In the genomic region with DNA sequence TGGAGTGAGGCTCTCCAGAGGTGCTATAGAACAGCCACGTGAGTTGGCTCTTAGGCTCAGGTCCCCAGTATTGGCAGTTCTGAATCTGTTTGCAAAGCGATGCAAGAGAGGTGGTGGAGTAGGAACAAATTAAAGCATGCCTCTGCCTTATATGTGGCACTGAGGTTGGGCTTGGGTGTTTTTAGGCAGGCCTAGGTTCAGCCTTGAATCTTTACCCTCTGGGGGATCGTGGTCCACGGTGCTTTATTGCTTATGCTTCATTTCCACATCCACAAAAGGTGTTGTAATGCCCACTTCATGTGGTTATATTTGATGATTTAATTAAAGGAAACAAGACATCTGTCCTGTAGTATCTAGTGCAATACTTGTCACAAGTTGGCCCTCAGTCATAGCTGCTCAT, we compare ENCODE assay signal across 36 cellular contexts. TPM values are rescaled to one million over a fixed set of nuclear protein-coding genes. Genes with fewer than 3 reads are reported as not detected.
"Had no signal": no experiment of that assay in that cellular context is flagged by ENCODE, and none has a peak within 500 bp of the region (broad histone marks: within the 10 kb centered on the region; RNA-seq: fewer than 3 reads in every experiment).

No MANE protein-coding gene starts in this region.

- H3K27ac ChIP-seq: adrenal gland, VCaP had no signal

- H3K27me3 ChIP-seq: adrenal gland had no signal

- H3K4me1 Mint-ChIP-seq: activated B cell treated with CpG ODN at 0.5 μM for 24 hours; activated CD4-positive, alpha-beta T cell treated with anti-CD3 and anti-CD28 coated beads, Interleukin-2, amount 10 ng/mL, durations not matched to agents 24 days and 14 days; activated naive CD8-positive, alpha-beta T cell treated with anti-CD3 and anti-CD28 coated beads for 36 hours; activated T-helper 17 cell treated with anti-CD3 and anti-CD28 coated beads, Interleukin-2, amount 50 U/mL, for 72 hours had no signal

- H3K27ac Mint-ChIP-seq: activated B cell treated with CpG ODN at 0.5 μM for 24 hours; activated CD4-positive, alpha-beta memory T cell treated with anti-CD3 and anti-CD28 coated beads for 36 hours; activated CD4-positive, alpha-beta T cell treated with anti-CD3 and anti-CD28 coated beads, Interleukin-2, amount 10 ng/mL, durations not matched to agents 24 days and 14 days; activated CD8-positive, alpha-beta T cell treated with anti-CD3 and anti-CD28 coated beads for 36 hours; activated naive CD4-positive, alpha-beta T cell treated with anti-CD3 and anti-CD28 coated beads for 36 hours; activated naive CD4-positive, alpha-beta T cell treated with anti-CD3 and anti-CD28 coated beads, Interleukin-2, amount 50 U/mL, for 72 hours; activated naive CD8-positive, alpha-beta T cell treated with anti-CD3 and anti-CD28 coated beads for 36 hours; activated T-cell treated with anti-CD3 and anti-CD28 coated beads, Interleukin-2, amount 50 U/mL, for 72 hours; activated T-helper 1 cell treated with anti-CD3 and anti-CD28 coated beads, Interleukin-12 subunit alpha, Interleukin-12 subunit beta, Interleukin-2, Interleukin-4 antibody, amounts not matched to agents 30 ng/mL and 10 ng/mL and 1 ng/mL, durations not matched to agents 14 hours and 24 hours and 36 hours; activated T-helper 17 cell treated with anti-CD3 and anti-CD28 coated beads, Interleukin-2, amount 50 U/mL, for 72 hours; brain; T-helper 1 cell treated with Interleukin-12 subunit alpha and Interleukin-12 subunit beta and Interleukin-4 antibody, amounts not matched to agents 30 μg/mL and 1 μg/mL, for 36 hours; T-helper 2 cell treated with Interferon-gamma antibody and Interleukin-4, amounts not matched to agents 5 μg/mL and 100 μg/mL, for 36 hours had no signal

- ATAC-seq: activated CD8-positive, alpha-beta T cell treated with anti-CD3 and anti-CD28 coated beads for 36 hours; activated naive CD4-positive, alpha-beta T cell treated with anti-CD3 and anti-CD28 coated beads, Interleukin-2, amount 50 U/mL, for 72 hours; activated T-cell treated with anti-CD3 and anti-CD28 coated beads, Interleukin-2, amount 50 U/mL, for 4 hours; activated T-cell treated with anti-CD3 and anti-CD28 coated beads, Interleukin-2, amount 50 U/mL, for 72 hours; activated T-helper 17 cell treated with anti-CD3 and anti-CD28 coated beads, Interleukin-2, amount 50 U/mL, for 72 hours had no signal

- H3K9me3 ChIP-seq: adrenal gland had no signal

- H3K27me3 Mint-ChIP-seq: activated B cell treated with CpG ODN at 0.5 μM for 24 hours; activated CD4-positive, alpha-beta memory T cell treated with anti-CD3 and anti-CD28 coated beads for 36 hours; activated CD4-positive, alpha-beta T cell treated with anti-CD3 and anti-CD28 coated beads, Interleukin-2, amount 10 ng/mL, durations not matched to agents 24 days and 14 days; activated CD8-positive, alpha-beta T cell treated with anti-CD3 and anti-CD28 coated beads for 36 hours; activated naive CD8-positive, alpha-beta T cell treated with anti-CD3 and anti-CD28 coated beads for 36 hours; activated T-helper 17 cell treated with anti-CD3 and anti-CD28 coated beads, Interleukin-2, amount 50 U/mL, for 72 hours; brain had no signal

- H3K4me3 ChIP-seq: adrenal gland had no signal

- H3K9me3 Mint-ChIP-seq: activated B cell treated with CpG ODN at 0.5 μM for 24 hours; activated CD4-positive, alpha-beta memory T cell treated with anti-CD3 and anti-CD28 coated beads for 36 hours; activated CD4-positive, alpha-beta T cell treated with anti-CD3 and anti-CD28 coated beads, Interleukin-2, amount 10 ng/mL, durations not matched to agents 24 days and 14 days; activated CD8-positive, alpha-beta T cell treated with anti-CD3 and anti-CD28 coated beads for 36 hours; activated naive CD4-positive, alpha-beta T cell treated with anti-CD3 and anti-CD28 coated beads for 36 hours; activated naive CD4-positive, alpha-beta T cell treated with anti-CD3 and anti-CD28 coated beads, Interleukin-2, amount 50 U/mL, for 72 hours; activated naive CD8-positive, alpha-beta T cell treated with anti-CD3 and anti-CD28 coated beads for 36 hours; activated T-cell treated with anti-CD3 and anti-CD28 coated beads, Interleukin-2, amount 50 U/mL, for 4 hours; activated T-cell treated with anti-CD3 and anti-CD28 coated beads, Interleukin-2, amount 50 U/mL, for 72 hours; activated T-helper 1 cell treated with anti-CD3 and anti-CD28 coated beads, Interleukin-12 subunit alpha, Interleukin-12 subunit beta, Interleukin-2, Interleukin-4 antibody, amounts not matched to agents 30 ng/mL and 10 ng/mL and 1 ng/mL, durations not matched to agents 14 hours and 24 hours and 36 hours; activated T-helper 17 cell treated with anti-CD3 and anti-CD28 coated beads, Interleukin-2, amount 50 U/mL, for 72 hours; brain; T-helper 1 cell treated with Interleukin-12 subunit alpha and Interleukin-12 subunit beta and Interleukin-4 antibody, amounts not matched to agents 30 μg/mL and 1 μg/mL, for 36 hours; T-helper 2 cell treated with Interferon-gamma antibody and Interleukin-4, amounts not matched to agents 5 μg/mL and 100 μg/mL, for 36 hours had no signal

- H3K4me1 ChIP-seq: adrenal gland had no signal

- H3K4me3 Mint-ChIP-seq: activated B cell treated with CpG ODN at 0.5 μM for 24 hours; activated CD4-positive, alpha-beta memory T cell treated with anti-CD3 and anti-CD28 coated beads for 36 hours; activated CD4-positive, alpha-beta T cell treated with anti-CD3 and anti-CD28 coated beads, Interleukin-2, amount 10 ng/mL, durations not matched to agents 24 days and 14 days; activated CD8-positive, alpha-beta T cell treated with anti-CD3 and anti-CD28 coated beads for 36 hours; activated naive CD4-positive, alpha-beta T cell treated with anti-CD3 and anti-CD28 coated beads for 36 hours; activated naive CD8-positive, alpha-beta T cell treated with anti-CD3 and anti-CD28 coated beads for 36 hours; activated T-cell treated with anti-CD3 and anti-CD28 coated beads, Interleukin-2, amount 50 U/mL, for 4 hours; activated T-cell treated with anti-CD3 and anti-CD28 coated beads, Interleukin-2, amount 50 U/mL, for 72 hours; activated T-helper 1 cell treated with anti-CD3 and anti-CD28 coated beads, Interleukin-12 subunit alpha, Interleukin-12 subunit beta, Interleukin-2, Interleukin-4 antibody, amounts not matched to agents 30 ng/mL and 10 ng/mL and 1 ng/mL, durations not matched to agents 14 hours and 24 hours and 36 hours; activated T-helper 17 cell treated with anti-CD3 and anti-CD28 coated beads, Interleukin-2, amount 50 U/mL, for 72 hours; brain; T-helper 1 cell treated with Interleukin-12 subunit alpha and Interleukin-12 subunit beta and Interleukin-4 antibody, amounts not matched to agents 30 μg/mL and 1 μg/mL, for 36 hours; T-helper 2 cell treated with Interferon-gamma antibody and Interleukin-4, amounts not matched to agents 5 μg/mL and 100 μg/mL, for 36 hours had no signal

- DNase-seq: activated B cell treated with CpG ODN at 0.5 μM for 24 hours; activated CD4-positive, alpha-beta memory T cell treated with anti-CD3 and anti-CD28 coated beads for 36 hours; activated CD4-positive, alpha-beta T cell treated with anti-CD3 and anti-CD28 coated beads for 4 hours; activated CD4-positive, alpha-beta T cell treated with anti-CD3 and anti-CD28 coated beads, Interleukin-2, amount 10 ng/mL, durations not matched to agents 24 days and 14 days; activated CD4-positive, alpha-beta T cell treated with anti-CD3 and anti-CD28 coated beads, Interleukin-2, amount 50 U/mL, for 1 hour; activated CD4-positive, alpha-beta T cell treated with anti-CD3 and anti-CD28 coated beads, Interleukin-2, amount 50 U/mL, for 4 hours; activated CD4-positive, CD25-positive, alpha-beta regulatory T cell treated with anti-CD3 and anti-CD28 coated beads, Interleukin-2, amount 50 U/mL, for 72 hours; activated CD8-positive, alpha-beta memory T cell treated with anti-CD3 and anti-CD28 coated beads, Interleukin-2, amount 50 U/mL, for 4 hours; activated CD8-positive, alpha-beta T cell treated with anti-CD3 and anti-CD28 coated beads for 36 hours; activated effector memory CD4-positive, alpha-beta T cell treated with anti-CD3 and anti-CD28 coated beads, Interleukin-2, amount 50 U/mL, for 16 hours; activated gamma-delta T cell treated with Interleukin-2 at 50 U/mL for 16 hours; activated naive CD4-positive, alpha-beta T cell; activated naive CD4-positive, alpha-beta T cell treated with anti-CD3 and anti-CD28 coated beads for 36 hours; activated naive CD4-positive, alpha-beta T cell treated with anti-CD3 and anti-CD28 coated beads, Interleukin-2, amount 50 U/mL, for 16 hours; activated naive CD8-positive, alpha-beta T cell treated with anti-CD3 and anti-CD28 coated beads for 36 hours; activated T-cell treated with anti-CD3 and anti-CD28 coated beads for 4 hours; activated T-cell treated with anti-CD3 and anti-CD28 coated beads, Interleukin-2, amount 50 U/mL, for 1 hour; activated T-cell treated with anti-CD3 and anti-CD28 coated beads, Interleukin-2, amount 50 U/mL, for 4 hours; activated T-cell treated with anti-CD3 and anti-CD28 coated beads, Interleukin-2, amount 50 U/mL, for 72 hours; adrenal gland; amniotic stem cell; aorta; central memory CD4-positive, alpha-beta T cell; T-helper 1 cell; T-helper 2 cell; T-helper 9 cell had no signal

RNA-seq across cellular contexts. Expression of a gene that starts 56.2 kb away (rescaled TPM):
- total RNA-seq: activated CD8-positive, alpha-beta memory T cell treated with anti-CD3 and anti-CD28 coated beads for 36 hours; activated CD8-positive, alpha-beta T cell treated with anti-CD3 and anti-CD28 coated beads for 36 hours; activated naive CD4-positive, alpha-beta T cell treated with anti-CD3 and anti-CD28 coated beads for 36 hours; activated naive CD4-positive, alpha-beta T cell treated with anti-CD3 and anti-CD28 coated beads, Interleukin-2, amount 50 U/mL, for 72 hours; astrocyte; bronchial epithelial cell had no signal
